Comparison of ENCODE assay signal across 8 cellular contexts in the genomic region with DNA sequence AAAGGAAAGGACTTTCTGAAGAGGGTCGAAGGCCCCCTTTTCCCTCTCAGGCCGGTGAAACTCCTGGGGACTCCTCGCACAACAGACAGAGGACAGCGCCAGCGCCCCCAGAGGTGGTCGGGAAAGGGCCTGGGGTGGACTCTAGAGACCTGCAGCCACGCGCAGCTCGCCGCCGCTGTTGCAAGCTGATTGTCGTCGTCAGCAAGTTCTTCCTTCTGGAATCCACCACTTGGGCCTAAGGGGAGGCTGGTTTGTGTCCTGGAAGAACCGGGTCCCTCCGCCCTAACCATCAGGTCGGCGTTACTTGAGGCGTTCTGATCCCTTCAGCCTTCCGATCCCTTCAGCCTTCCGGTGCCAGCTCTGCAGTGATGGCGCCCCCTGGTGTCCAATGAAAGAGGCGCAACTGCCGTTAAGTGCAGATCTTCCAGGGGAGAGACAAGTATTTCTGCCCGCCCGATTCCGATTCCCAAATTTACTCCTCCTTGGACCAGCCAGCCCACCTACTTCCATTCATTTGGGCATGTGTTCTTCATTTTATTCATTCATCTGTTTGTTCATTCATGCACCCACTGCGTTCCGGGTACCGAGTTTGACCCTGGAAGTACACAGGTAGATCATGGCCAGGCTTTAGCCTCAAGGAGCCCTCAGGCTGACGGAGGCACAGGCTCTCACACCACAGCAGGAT.
DNase-seq lines count a peak whose midpoint lies in the region; ATAC-seq and TF ChIP-seq lines count a peak whose summit lies in the region.

No MANE protein-coding gene starts in this region.

- TF ChIP-seq CTCF in GM06990 (IDR thresholded peaks at IDR 0.05; ENCODE audit: insufficient read depth, low read length, poor library complexity, severe bottlenecking), result peak; percentile 80
- TF ChIP-seq CTCF in heart right ventricle (IDR thresholded peaks at IDR 0.05), result peak; percentile 66 to 89 (median 85)
- TF ChIP-seq CTCF in upper lobe of right lung (IDR thresholded peaks at IDR 0.05), result peak; percentile 86

- H3K9me3 ChIP-seq in heart right ventricle (peaks cover 0 to 8% (median 4%) of the 10 kb centered on the region in 11 donors), upper lobe of right lung (no peaks in the 10 kb centered on the region)

- intact Hi-C loops in heart right ventricle (cut with DNase I) (loop anchor here (2.0 to 10.0 kb wide), 4 partner anchors 322 to 397 kb away; no protein-coding TSS in a partner anchor), posterior vena cava (cut with DNase I) (loop anchor here in 1 of 2 donors (1.0 kb wide), 1 partner anchor 393 kb away; no protein-coding TSS in a partner anchor), upper lobe of right lung (cut with DNase I) (loop anchor here (5.0 kb wide), 1 partner anchor 397 kb away; no protein-coding TSS in a partner anchor)

- peak overlapping the region; percentile 5 for H3K4me3 ChIP-seq in GM06990 (replicated peaks; ENCODE audit: low read depth, low read length)
- peak overlapping the region in 7 of 10 donors; percentile 21 to 45 (median 39) for H3K4me3 ChIP-seq in heart right ventricle
- no peak overlapping the region for H3K4me3 ChIP-seq in upper lobe of right lung

- DNase-seq in GM06990 (ENCODE audit: extremely low read depth, insufficient read length) (peak; percentile 55), LoVo (ENCODE audit: low spot score) (peak; percentile 66), SW480 (ENCODE audit: low spot score) (peak; percentile 46), heart right ventricle (peak; percentile 57 to 64), posterior vena cava (ENCODE audit: low spot score) (peak; percentile 91), upper lobe of right lung (peak; percentile 80)
- peak; percentile 56 for DNase-seq in activated naive CD8-positive, alpha-beta T cell treated with anti-CD3 and anti-CD28 coated beads, Interleukin-2, amount 50 U/mL, for 16 hours (ENCODE audit: low read depth, low spot score)

- H3K4me1 ChIP-seq in heart right ventricle (peaks cover 0 to 4% (median 0%) of the 10 kb centered on the region in 9 donors), upper lobe of right lung (peaks cover 7% of the 10 kb centered on the region)

- ATAC-seq in heart right ventricle (peak; percentile 58 to 92 (median 82)), upper lobe of right lung (peak; percentile 87), GM19395 (IDR thresholded peaks at IDR 0.05; ENCODE audit: unreplicated experiment) (no peak)

- H3K36me3 ChIP-seq in GM06990 (ENCODE audit: control insufficient read depth, insufficient read depth, low read length) (no peaks in the 10 kb centered on the region), heart right ventricle (no peaks in the 10 kb centered on the region), upper lobe of right lung (no peaks in the 10 kb centered on the region)

- H3K27me3 ChIP-seq in GM06990 (replicated peaks; ENCODE audit: control insufficient read depth, insufficient read depth, low read length) (no peaks in the 10 kb centered on the region; the same call in none of the 2 replicates), heart right ventricle (peaks cover 0 to 74% (median 57%) of the 10 kb centered on the region in 7 donors), upper lobe of right lung (peaks cover 36% of the 10 kb centered on the region)

- H3K27ac ChIP-seq in heart right ventricle (no peak overlapping the region), upper lobe of right lung (no peak overlapping the region)

- 3 to 4% methylated on average over 29 to 30 of the region's 30 CpGs for WGBS in heart right ventricle, 2 donors
